ENCODE assay signal across 12 cellular contexts in the genomic region with DNA sequence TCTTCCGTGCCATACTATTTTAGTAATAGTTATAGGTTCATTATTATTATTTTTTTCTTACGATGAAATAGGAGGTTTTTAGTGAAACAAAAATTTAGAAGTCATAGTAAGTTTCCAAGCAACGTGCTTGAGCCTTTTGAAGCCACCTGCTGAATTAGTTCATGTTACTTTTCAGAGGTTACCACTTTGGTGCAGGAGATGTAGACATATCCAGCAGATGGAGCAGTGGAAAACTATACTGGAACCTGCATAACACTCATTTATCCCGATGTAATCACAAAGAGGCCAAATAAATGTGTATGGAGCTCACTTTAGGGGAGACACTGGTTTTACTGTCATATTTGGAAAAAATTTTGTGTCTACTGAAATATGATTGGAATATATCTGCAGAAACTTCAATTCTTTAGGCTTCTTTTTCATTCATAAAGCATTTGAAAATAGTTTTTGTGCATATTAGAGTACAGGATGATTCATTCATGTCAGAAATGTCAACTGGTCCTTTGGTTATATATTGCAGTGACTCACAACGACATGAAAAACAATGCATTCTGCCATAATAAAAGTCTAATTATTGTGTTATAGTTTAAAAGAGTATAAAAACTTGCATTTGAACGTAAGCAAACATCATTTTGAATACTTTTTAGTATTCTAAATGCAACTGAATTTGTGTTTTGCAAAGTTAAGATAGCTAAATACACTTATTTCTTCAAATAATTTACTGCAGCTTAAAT.
DNase-seq lines count a peak whose midpoint lies in the region; ATAC-seq and TF ChIP-seq lines count a peak whose summit lies in the region.
"Had no signal": no experiment of that assay in that cellular context is flagged by ENCODE, and none has a peak within 500 bp of the region (broad histone marks: within the 10 kb centered on the region; RNA-seq: fewer than 3 reads in every experiment).

No MANE protein-coding gene starts in this region.

- ATAC-seq in naive B cell (ENCODE audit: low read depth in 2 of 2): no peak
- no peak for ATAC-seq in GM21423 (IDR thresholded peaks at IDR 0.05; ENCODE audit: unreplicated experiment)
- ATAC-seq: heart left ventricle had no signal

- H3K9ac ChIP-seq in ES-I3 (ENCODE audit: low read depth, low read length): peak overlapping the region; percentile 80; the same call in 1 of the 2 replicates

- no peaks in the 10 kb centered on the region for H3K9me3 ChIP-seq in ES-I3 (ENCODE audit: control insufficient read depth, insufficient read depth, low read length)
- H3K9me3 ChIP-seq: heart left ventricle had no signal

- peaks cover 0 to 7% of the 10 kb centered on the region in 2 donors for H3K36me3 Mint-ChIP-seq in naive B cell
- H3K36me3 Mint-ChIP-seq: activated naive CD4-positive, alpha-beta T cell treated with anti-CD3 and anti-CD28 coated beads, Interleukin-2, amount 50 U/mL, for 24 hours had no signal

- H3K4me1 Mint-ChIP-seq in naive B cell: peaks cover 14 to 22% (median 14%) of the 10 kb centered on the region in 3 donors
- H3K4me1 Mint-ChIP-seq: activated naive CD4-positive, alpha-beta T cell treated with anti-CD3 and anti-CD28 coated beads, Interleukin-2, amount 50 U/mL, for 24 hours had no signal

- peaks cover 18% of the 10 kb centered on the region for H3K27me3 ChIP-seq in brain microvascular endothelial cell (replicated peaks)

- no peak overlapping the region for H3K27ac ChIP-seq in brain microvascular endothelial cell
- H3K27ac ChIP-seq: heart left ventricle had no signal

- no peaks in the 10 kb centered on the region for H3K4me1 ChIP-seq in ES-I3 (ENCODE audit: insufficient read depth, low read length)

- in situ Hi-C loops in brain microvascular endothelial cell (cut with HindIII; ENCODE audit: low pct_ligation_motif_present, low sequenced_read_pairs): no loop called here

- TF ChIP-seq CTCF in brain microvascular endothelial cell (IDR thresholded peaks at IDR 0.05; ENCODE audit: low read depth, low read length, missing control alignments): peak; percentile 32

- H3K36me3 ChIP-seq in ES-I3 (ENCODE audit: insufficient read depth, low read length): no peaks in the 10 kb centered on the region
- H3K36me3 ChIP-seq in brain microvascular endothelial cell (replicated peaks): no peaks in the 10 kb centered on the region
- H3K36me3 ChIP-seq: heart left ventricle had no signal

- peak overlapping the region in 5 of 8 donors; percentile 86 to 95 (median 88) for H3K4me3 Mint-ChIP-seq in naive B cell
- H3K4me3 Mint-ChIP-seq: activated naive CD4-positive, alpha-beta T cell treated with anti-CD3 and anti-CD28 coated beads, Interleukin-2, amount 50 U/mL, for 24 hours had no signal

- H3K27ac Mint-ChIP-seq in naive B cell: no peak overlapping the region
- H3K27ac Mint-ChIP-seq: activated naive CD4-positive, alpha-beta T cell treated with anti-CD3 and anti-CD28 coated beads, Interleukin-2, amount 50 U/mL, for 24 hours; T-helper 1 cell treated with Interleukin-12 subunit alpha and Interleukin-12 subunit beta and Interleukin-4 antibody, amounts not matched to agents 30 μg/mL and 1 μg/mL, for 36 hours had no signal

- H3K4me3 ChIP-seq in brain microvascular endothelial cell (ENCODE audit: low read depth, low read length): peak overlapping the region; percentile 66

- H3K27me3 Mint-ChIP-seq in naive B cell: peaks cover 39 to 58% (median 46%) of the 10 kb centered on the region in 3 donors

- DNase-seq in MV-4-11 (lab: John Stamatoyannopoulos, UW) (peak; percentile 63), brain microvascular endothelial cell (no peak), naive B cell (no peak), NCI-H526 treated with DMSO at 0.1 percent for 48 hours (lab: John Stamatoyannopoulos, UW) (no peak), NCI-H1048 (lab: John Stamatoyannopoulos, UW) (no peak)
- no peak for DNase-seq in stimulated activated CD8-positive, alpha-beta memory T cell treated with anti-CD3 and anti-CD28 coated beads, Interleukin-4, amount 100 ng/mL, for 48 hours
- DNase-seq: HCEC 1CT, heart left ventricle had no signal

- H3K9me3 Mint-ChIP-seq in naive B cell: no peaks in the 10 kb centered on the region
- H3K9me3 Mint-ChIP-seq: activated naive CD4-positive, alpha-beta T cell treated with anti-CD3 and anti-CD28 coated beads, Interleukin-2, amount 50 U/mL, for 24 hours; T-helper 1 cell treated with Interleukin-12 subunit alpha and Interleukin-12 subunit beta and Interleukin-4 antibody, amounts not matched to agents 30 μg/mL and 1 μg/mL, for 36 hours had no signal
